ENCODE assay signal across 8 cellular contexts in genomic region chr10:58781873-58782488, GRCh38.
DNase-seq lines count a peak whose midpoint lies in the region; ATAC-seq lines count a peak whose summit lies in the region.

No MANE protein-coding gene starts in this region.

- DNase-seq in DMS 273 (lab: John Stamatoyannopoulos, UW; ENCODE audit: unreplicated experiment) = peak; percentile 64
- no peak for DNase-seq in DMS 273 treated with DMSO at 0.1 percent for 48 hours (lab: John Stamatoyannopoulos, UW)
- peak; percentile 4 for DNase-seq in NCI-H526 treated with DMSO at 0.1 percent for 48 hours (lab: John Stamatoyannopoulos, UW)
- DNase-seq in dermis blood vessel endothelial cell = peak; percentile 46
- peak; percentile 78 for DNase-seq in midbrain (lab: John Stamatoyannopoulos, UW)
- no peak for DNase-seq in ureter (ENCODE audit: low spot score)
- no peak for DNase-seq in mesenteric fat pad (ENCODE audit: low spot score)

- peak; percentile 65 for ATAC-seq in HG02759 (IDR thresholded peaks at IDR 0.05; ENCODE audit: unreplicated experiment)

Comparison
In these comparisons a context has a peak if more than half of its experiments do, and no peak if none do; other contexts are left out.
1. DNase-seq: peak in DMS 273 (single experiment), NCI-H526 treated with DMSO at 0.1 percent for 48 hours (single experiment), dermis blood vessel endothelial cell (single experiment) and midbrain (single experiment); none in DMS 273 treated with DMSO at 0.1 percent for 48 hours (single experiment), ureter (single experiment) and mesenteric fat pad (single experiment).